9 cellular contexts compared by ENCODE assay signal in genomic region chr20:1810926-1811620, GRCh38.
DNase-seq lines count a peak whose midpoint lies in the region; ATAC-seq, FAIRE-seq and TF ChIP-seq lines count a peak whose summit lies in the region.
"Had no signal": no experiment of that assay in that cellular context is flagged by ENCODE, and none has a peak within 500 bp of the region (broad histone marks: within the 10 kb centered on the region; RNA-seq: fewer than 3 reads in every experiment).

No MANE protein-coding gene starts in this region.

- peak overlapping the region; percentile 39 for H4K8ac ChIP-seq in trophoblast cell (ENCODE audit: low read depth, low read length)

- H3K27ac ChIP-seq in SK-N-MC (peak overlapping the region; percentile 87), foreskin keratinocyte (peak overlapping the region; percentile 84), trophoblast cell (ENCODE audit: low read depth, low read length) (peak overlapping the region; percentile 59), small intestine (ENCODE audit: low read depth in 1 of 2, low read length in 1 of 2) (peak overlapping the region in 1 of 2 donors; percentile 54)

- FAIRE-seq in small intestine (lab: Jason Lieb, UNC), result no peak

- peak overlapping the region; percentile 47 for H2AFZ ChIP-seq in trophoblast cell (ENCODE audit: insufficient read depth, low read length, poor library complexity)

- peak overlapping the region; percentile 66 for H2BK12ac ChIP-seq in trophoblast cell (ENCODE audit: low read length)

- peak; percentile 57 for DNase-seq in Daoy (ENCODE audit: low read depth)
- DNase-seq in SK-N-MC (ENCODE audit: low read depth, low spot score), result no peak
- no peak for DNase-seq in foreskin keratinocyte
- DNase-seq in trophoblast cell, result no peak
- no peak for DNase-seq in small intestine
- no peak for DNase-seq in HUDEP-2 (lab: John Stamatoyannopoulos, UW; ENCODE audit: unreplicated experiment in 76 of 76)
- DNase-seq: NCI-H1417 treated with DMSO at 0.1 percent for 48 hours had no signal

- H3K36me3 ChIP-seq in SK-N-MC (ENCODE audit: insufficient read depth, low read length), result no peaks in the 10 kb centered on the region
- no peaks in the 10 kb centered on the region for H3K36me3 ChIP-seq in trophoblast cell (ENCODE audit: control insufficient read depth in 1 of 2, insufficient read depth in 2 of 2, low read length in 2 of 2)
- H3K36me3 ChIP-seq in small intestine (ENCODE audit: control insufficient read depth in 2 of 2, insufficient read depth in 2 of 2, low read length in 2 of 2), result no peaks in the 10 kb centered on the region

- no peak for TF ChIP-seq CTCF in foreskin keratinocyte (conservative IDR thresholded peaks at IDR 0.05)

- H3K4me3 ChIP-seq in SK-N-MC (peak overlapping the region; percentile 51), trophoblast cell (ENCODE audit: low read depth, low read length) (no peak overlapping the region), small intestine (ENCODE audit: low read depth in 1 of 2, low read length in 2 of 2) (no peak overlapping the region)

- no CpG with 5 or more reads among the region's 7 CpGs for WGBS in trophoblast cell (ENCODE audit: extremely low coverage, insufficient coverage, insufficient read length)
- WGBS in small intestine, 3 donors, result 28 to 35% (median 33%) methylated on average over 7 of the region's 7 CpGs

- H2AK5ac ChIP-seq in trophoblast cell (ENCODE audit: low read length), result no peak overlapping the region

- peaks cover 38% of the 10 kb centered on the region for H3K4me1 ChIP-seq in foreskin keratinocyte
- H3K4me1 ChIP-seq in trophoblast cell (ENCODE audit: control insufficient read depth in 1 of 2, insufficient read depth in 2 of 2, low read length in 2 of 2), result peaks cover 10 to 27% of the 10 kb centered on the region in 2 experiments
- H3K4me1 ChIP-seq in small intestine (ENCODE audit: control insufficient read depth in 2 of 2, insufficient read depth in 1 of 2, low read depth in 1 of 2, low read length in 1 of 2), result no peaks in the 10 kb centered on the region

- peak overlapping the region; percentile 60 for H2BK120ac ChIP-seq in trophoblast cell (ENCODE audit: insufficient read depth, low read length, poor library complexity)

- peak overlapping the region; percentile 62 for H3K18ac ChIP-seq in trophoblast cell (ENCODE audit: low read length)

- no peak overlapping the region for H2BK5ac ChIP-seq in trophoblast cell (ENCODE audit: low read depth, low read length, poor library complexity)

- no peak overlapping the region for H3K4me2 ChIP-seq in trophoblast cell (ENCODE audit: low read length)

- H3K14ac ChIP-seq in trophoblast cell (ENCODE audit: low read length), result peak overlapping the region; percentile 68

- no peaks in the 10 kb centered on the region for H3K79me2 ChIP-seq in trophoblast cell (ENCODE audit: control insufficient read depth, insufficient read depth, low read length, poor library complexity)

- ATAC-seq in foreskin keratinocyte (no peak), GM19452 (IDR thresholded peaks at IDR 0.05; ENCODE audit: unreplicated experiment) (no peak), HG02678 (IDR thresholded peaks at IDR 0.05; ENCODE audit: unreplicated experiment) (no peak)

- peaks cover 4% of the 10 kb centered on the region for H3K79me1 ChIP-seq in trophoblast cell (ENCODE audit: low read length)

- H3K9me3 ChIP-seq in SK-N-MC (ENCODE audit: low read depth, low read length) (no peaks in the 10 kb centered on the region), trophoblast cell (ENCODE audit: insufficient read depth, low read depth, low read length) (no peaks in the 10 kb centered on the region), small intestine (ENCODE audit: control insufficient read depth, low read depth) (no peaks in the 10 kb centered on the region)

- H4K91ac ChIP-seq in trophoblast cell (ENCODE audit: low read depth, low read length), result peak overlapping the region; percentile 60

- H3K23ac ChIP-seq in trophoblast cell (ENCODE audit: low read length), result no peak overlapping the region

- H3K27me3 ChIP-seq in foreskin keratinocyte, result no peaks in the 10 kb centered on the region
- H3K27me3 ChIP-seq in trophoblast cell (ENCODE audit: insufficient read depth, low read length), result no peaks in the 10 kb centered on the region
- H3K27me3 ChIP-seq in small intestine (ENCODE audit: control insufficient read depth in 2 of 2, insufficient read depth in 2 of 2, low read length in 2 of 2), result no peaks in the 10 kb centered on the region

- peak overlapping the region; percentile 46 for H3K9ac ChIP-seq in SK-N-MC (ENCODE audit: insufficient read length)
- H3K9ac ChIP-seq in trophoblast cell (ENCODE audit: low read length), result no peak overlapping the region

- no peak overlapping the region for H4K12ac ChIP-seq in trophoblast cell (ENCODE audit: low read depth, low read length)

- H3K4ac ChIP-seq in trophoblast cell (ENCODE audit: low read depth, low read length), result no peak overlapping the region
